In the genomic region with DNA sequence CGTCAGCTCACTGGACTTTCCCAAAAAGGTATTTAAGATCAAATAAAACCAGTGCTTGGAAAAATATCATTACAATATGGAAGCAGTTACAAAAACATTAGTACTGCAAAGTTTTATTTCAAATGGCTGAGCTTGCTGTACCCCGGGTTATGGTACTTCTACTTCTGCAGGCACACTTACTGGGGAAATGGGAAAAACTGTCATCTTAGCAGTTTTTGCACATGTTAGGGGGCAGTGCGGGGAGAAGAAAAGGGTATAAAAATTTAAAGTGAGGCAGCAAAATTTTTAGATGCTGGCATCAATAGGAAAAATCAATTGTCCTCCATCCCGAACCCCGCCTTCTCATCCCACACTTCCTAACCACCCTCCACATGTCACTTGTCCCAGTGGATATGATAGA, we compare ENCODE assay signal across 25 cellular contexts.
"Had no signal": no experiment of that assay in that cellular context is flagged by ENCODE, and none has a peak within 500 bp of the region (broad histone marks: within the 10 kb centered on the region; RNA-seq: fewer than 3 reads in every experiment).

No MANE protein-coding gene starts in this region.

- H3K4me3 ChIP-seq: esophagus squamous epithelium, gastrocnemius medialis, heart right ventricle, left lung, lower lobe of right lung, mucosa of descending colon had no signal

- H3K4me1 ChIP-seq: esophagus squamous epithelium, gastrocnemius medialis, heart right ventricle, left lung, lower lobe of right lung had no signal

- H3K36me3 ChIP-seq: esophagus squamous epithelium, gastrocnemius medialis, heart right ventricle, left lung, lower lobe of right lung had no signal

- FAIRE-seq: colon, endometrium, islet of Langerhans, keratinocyte had no signal

- H3K9me3 ChIP-seq: esophagus squamous epithelium, gastrocnemius medialis, heart right ventricle, left lung, lower lobe of right lung, mucosa of descending colon had no signal

- ATAC-seq: effector memory CD8-positive, alpha-beta T cell; esophagus mucosa; gastrocnemius medialis; heart right ventricle; left cardiac atrium; left ventricle myocardium superior; lower lobe of right lung; mucosa of descending colon had no signal

- H3K27ac ChIP-seq: epithelial cell of prostate, esophagus squamous epithelium, gastrocnemius medialis, heart right ventricle, left lung, lower lobe of right lung had no signal

- DNase-seq: cortex of kidney; effector CD8-positive, alpha-beta T cell; effector memory CD8-positive, alpha-beta T cell; erythroblast; esophagus squamous epithelium; foreskin fibroblast; foreskin melanocyte; gastrocnemius medialis; glutamatergic neuron; head of caudate nucleus; heart right ventricle; hippocampal formation; left cardiac atrium; left lung; left ventricle myocardium superior; lower lobe of right lung; mesenchymal stem cell; mucosa of descending colon; naive B cell had no signal

- H3K27me3 ChIP-seq: gastrocnemius medialis had no signal
